Comparison of ENCODE assay signal across 9 cellular contexts in genomic region chr19:10286803-10287737, GRCh38. TPM values are rescaled to one million over a fixed set of nuclear protein-coding genes. Genes with fewer than 3 reads are reported as not detected.
DNase-seq lines count a peak whose midpoint lies in the region; FAIRE-seq and TF ChIP-seq lines count a peak whose summit lies in the region.
"Had no signal": no experiment of that assay in that cellular context is flagged by ENCODE, and none has a peak within 500 bp of the region (broad histone marks: within the 10 kb centered on the region; RNA-seq: fewer than 3 reads in every experiment).

A gene with protein sequence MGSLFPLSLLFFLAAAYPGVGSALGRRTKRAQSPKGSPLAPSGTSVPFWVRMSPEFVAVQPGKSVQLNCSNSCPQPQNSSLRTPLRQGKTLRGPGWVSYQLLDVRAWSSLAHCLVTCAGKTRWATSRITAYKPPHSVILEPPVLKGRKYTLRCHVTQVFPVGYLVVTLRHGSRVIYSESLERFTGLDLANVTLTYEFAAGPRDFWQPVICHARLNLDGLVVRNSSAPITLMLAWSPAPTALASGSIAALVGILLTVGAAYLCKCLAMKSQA (plus strand): TSS chr19:10286955. CDS start chr19:10287013, 58 bp downstream.

- no peak for FAIRE-seq in small intestine (lab: Jason Lieb, UNC)

- whole genome bisulfite sequencing in small intestine, 3 donors: 3 to 4% (median 3%) methylated on average over 55 to 59 of the region's 59 CpGs

- peaks cover 0 to 16% of the 10 kb centered on the region in 2 donors for H3K36me3 ChIP-seq in mucosa of rectum (ENCODE audit: control insufficient read depth in 2 of 2, insufficient read depth in 2 of 2, low read length in 2 of 2)
- H3K36me3 ChIP-seq in small intestine (ENCODE audit: control insufficient read depth in 2 of 2, insufficient read depth in 2 of 2, low read length in 2 of 2): peaks cover 0 to 2% of the 10 kb centered on the region in 2 donors

- DNase-seq in GF-D8 (lab: John Stamatoyannopoulos, UW) (peak; percentile 93), NOMO-1 treated with dmso at 0.1 percent for 144 hours (lab: John Stamatoyannopoulos, UW; ENCODE audit: unreplicated experiment) (peak; percentile 68), cardiac fibroblast (ENCODE audit: low read depth in 2 of 2) (peak; percentile 39 to 75), small intestine (no peak), NCI-H69 (lab: John Stamatoyannopoulos, UW) (no peak), LoVo (ENCODE audit: low spot score) (no peak), NCI-H2196 (lab: John Stamatoyannopoulos, UW; ENCODE audit: unreplicated experiment) (no peak)

- H3K4me1 ChIP-seq in mucosa of rectum (ENCODE audit: control insufficient read depth in 2 of 2, insufficient read depth in 2 of 2, low read length in 2 of 2) (peaks cover 36 to 39% of the 10 kb centered on the region in 2 donors), small intestine (ENCODE audit: control insufficient read depth in 2 of 2, insufficient read depth in 1 of 2, low read depth in 1 of 2, low read length in 1 of 2) (peaks cover 0 to 4% of the 10 kb centered on the region in 2 donors)

- no peak within 1 kb of the TSS for H3K9ac ChIP-seq in mucosa of rectum (ENCODE audit: low read depth in 1 of 2, low read length in 2 of 2)
- H3K9ac ChIP-seq: KMS-11 had no signal

- TF ChIP-seq CTCF in cardiac fibroblast (IDR thresholded peaks at IDR 0.05; ENCODE audit: low read depth, low read length): no peak

- H3K27ac ChIP-seq in mucosa of rectum (ENCODE audit: low read depth in 2 of 2, low read length in 2 of 2) (peak within 1 kb of the TSS in 1 of 2 donors; percentile 48), small intestine (ENCODE audit: low read depth in 1 of 2, low read length in 1 of 2) (peak within 1 kb of the TSS in 1 of 2 donors; percentile 22)
- H3K27ac ChIP-seq: KMS-11 had no signal

- H3K9me3 ChIP-seq in mucosa of rectum (ENCODE audit: control insufficient read depth in 2 of 2, low read length in 2 of 2): no peaks in the 10 kb centered on the region
- H3K9me3 ChIP-seq in small intestine (ENCODE audit: control insufficient read depth, low read depth): no peaks in the 10 kb centered on the region

- H3K4me3 ChIP-seq in cardiac fibroblast (replicated peaks in 1 of 2; ENCODE audit: low read depth in 2 of 2, low read length in 2 of 2) (peak within 1 kb of the TSS in 1 of 2 donors; percentile 11), mucosa of rectum (ENCODE audit: low read length in 2 of 2) (peak within 1 kb of the TSS; percentile 31 to 37), small intestine (ENCODE audit: low read depth in 1 of 2, low read length in 2 of 2) (peak within 1 kb of the TSS in 1 of 2 donors; percentile 14)

- H3K27me3 ChIP-seq in mucosa of rectum (ENCODE audit: control insufficient read depth in 2 of 2, insufficient read depth in 2 of 2, low read length in 2 of 2) (peaks cover 35 to 42% of the 10 kb centered on the region in 2 donors), small intestine (ENCODE audit: control insufficient read depth in 2 of 2, insufficient read depth in 2 of 2, low read length in 2 of 2) (peaks cover 0 to 20% of the 10 kb centered on the region in 2 donors)

RNA-seq across cellular contexts. Expression of the gene that starts here (rescaled TPM):
- polyA plus RNA-seq in small intestine: under 1 TPM in 2 of 3 donors, not detected in 1; 0.54 to 0.58 TPM

Comparison
In these comparisons a context has a peak if more than half of its experiments do, and no peak if none do; other contexts are left out.
1. DNase-seq: peak in GF-D8 (single experiment), NOMO-1 treated with dmso at 0.1 percent for 144 hours (single experiment) and cardiac fibroblast (2 of 2); none in small intestine (single experiment), NCI-H69 (single experiment), LoVo (single experiment) and NCI-H2196 (single experiment).